In genomic region chr1:234978397-234979291, GRCh38 we compare ENCODE assay signal across 1 cellular context.
TF ChIP-seq lines count a peak whose summit lies in the region.

No MANE protein-coding gene starts in this region.

TF ChIP-seq in K562, 482 proteins besides CTCF, POLR2A, EP300 and RAD21 (continued from another document and continues in another):
- TF ChIP-seq, protein P1, sequence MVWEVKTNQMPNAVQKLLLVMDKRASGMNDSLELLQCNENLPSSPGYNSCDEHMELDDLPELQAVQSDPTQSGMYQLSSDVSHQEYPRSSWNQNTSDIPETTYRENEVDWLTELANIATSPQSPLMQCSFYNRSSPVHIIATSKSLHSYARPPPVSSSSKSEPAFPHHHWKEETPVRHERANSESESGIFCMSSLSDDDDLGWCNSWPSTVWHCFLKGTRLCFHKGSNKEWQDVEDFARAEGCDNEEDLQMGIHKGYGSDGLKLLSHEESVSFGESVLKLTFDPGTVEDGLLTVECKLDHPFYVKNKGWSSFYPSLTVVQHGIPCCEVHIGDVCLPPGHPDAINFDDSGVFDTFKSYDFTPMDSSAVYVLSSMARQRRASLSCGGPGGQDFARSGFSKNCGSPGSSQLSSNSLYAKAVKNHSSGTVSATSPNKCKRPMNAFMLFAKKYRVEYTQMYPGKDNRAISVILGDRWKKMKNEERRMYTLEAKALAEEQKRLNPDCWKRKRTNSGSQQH (CRISPR knock-in tag; IDR thresholded peaks at IDR 0.05): no peak
- TF ChIP-seq CREM (IDR thresholded peaks at IDR 0.05; ENCODE audit: low read depth): peak; percentile 88
- no peak for TF ChIP-seq SP2 (IDR thresholded peaks at IDR 0.05; ENCODE audit: extremely low read depth, low read depth, low read length, poor library complexity, severe bottlenecking)
- TF ChIP-seq BHLHE40 (IDR thresholded peaks at IDR 0.05; ENCODE audit: low read length): peak; percentile 69; the same call in 1 of the 2 replicates
- TF ChIP-seq ZNF668 (CRISPR knock-in tag; IDR thresholded peaks at IDR 0.05): no peak
- no peak for TF ChIP-seq CBFB (CRISPR knock-in tag; IDR thresholded peaks at IDR 0.05)
- no peak for TF ChIP-seq HIVEP1 (CRISPR knock-in tag; IDR thresholded peaks at IDR 0.05)
- TF ChIP-seq ETV1 (tag; conservative IDR thresholded peaks at IDR 0.05; ENCODE audit: low read depth): no peak
- no peak for TF ChIP-seq ZNF174 (CRISPR knock-in tag; IDR thresholded peaks at IDR 0.05)
- TF ChIP-seq ZNF592 (IDR thresholded peaks at IDR 0.05): peak; percentile 66; the same call in 1 of the 2 replicates
- TF ChIP-seq LEF1 (IDR thresholded peaks at IDR 0.05): peak; percentile 92
- TF ChIP-seq, protein P2, sequence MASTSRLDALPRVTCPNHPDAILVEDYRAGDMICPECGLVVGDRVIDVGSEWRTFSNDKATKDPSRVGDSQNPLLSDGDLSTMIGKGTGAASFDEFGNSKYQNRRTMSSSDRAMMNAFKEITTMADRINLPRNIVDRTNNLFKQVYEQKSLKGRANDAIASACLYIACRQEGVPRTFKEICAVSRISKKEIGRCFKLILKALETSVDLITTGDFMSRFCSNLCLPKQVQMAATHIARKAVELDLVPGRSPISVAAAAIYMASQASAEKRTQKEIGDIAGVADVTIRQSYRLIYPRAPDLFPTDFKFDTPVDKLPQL (IDR thresholded peaks at IDR 0.05; ENCODE audit: extremely low read depth, insufficient read length): no peak
- TF ChIP-seq SIRT6 (IDR thresholded peaks at IDR 0.05; ENCODE audit: low read depth, low read length): no peak
- no peak for TF ChIP-seq ZNF699 (CRISPR knock-in tag; IDR thresholded peaks at IDR 0.05; ENCODE audit: insufficient replicate concordance)
- TF ChIP-seq GABPB2 (CRISPR knock-in tag; conservative IDR thresholded peaks at IDR 0.05): no peak
- no peak for TF ChIP-seq WHSC1 (IDR thresholded peaks at IDR 0.05; ENCODE audit: low read length)
- TF ChIP-seq GTF2E2 (tag; IDR thresholded peaks at IDR 0.05): no peak
- TF ChIP-seq FOXJ2 (tag; IDR thresholded peaks at IDR 0.05): 0 out of 2 replicates have a peak, but pooled peaks have one; percentile 0
- 0 out of 2 replicates have a peak, but pooled peaks have one; percentile 28 for TF ChIP-seq DDX20 (tag; IDR thresholded peaks at IDR 0.05; ENCODE audit: low read depth)
- 0 out of 2 replicates have a peak, but pooled peaks have one; percentile 42 for TF ChIP-seq ATF4 (CRISPR knock-in tag; IDR thresholded peaks at IDR 0.05)
- TF ChIP-seq SP1 (CRISPR knock-in tag; IDR thresholded peaks at IDR 0.05): 0 out of 2 replicates have a peak, but pooled peaks have one; percentile 42
- peak; percentile 80 to 83 for TF ChIP-seq TRIM24 (IDR thresholded peaks at IDR 0.05)
- peak; percentile 87 for TF ChIP-seq ARID1B (IDR thresholded peaks at IDR 0.05)
- TF ChIP-seq, protein P3, sequence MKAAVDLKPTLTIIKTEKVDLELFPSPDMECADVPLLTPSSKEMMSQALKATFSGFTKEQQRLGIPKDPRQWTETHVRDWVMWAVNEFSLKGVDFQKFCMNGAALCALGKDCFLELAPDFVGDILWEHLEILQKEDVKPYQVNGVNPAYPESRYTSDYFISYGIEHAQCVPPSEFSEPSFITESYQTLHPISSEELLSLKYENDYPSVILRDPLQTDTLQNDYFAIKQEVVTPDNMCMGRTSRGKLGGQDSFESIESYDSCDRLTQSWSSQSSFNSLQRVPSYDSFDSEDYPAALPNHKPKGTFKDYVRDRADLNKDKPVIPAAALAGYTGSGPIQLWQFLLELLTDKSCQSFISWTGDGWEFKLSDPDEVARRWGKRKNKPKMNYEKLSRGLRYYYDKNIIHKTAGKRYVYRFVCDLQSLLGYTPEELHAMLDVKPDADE (conservative IDR thresholded peaks at IDR 0.05; ENCODE audit: control insufficient read depth, low read depth, low read length): peak; percentile 77
- TF ChIP-seq ZKSCAN1 (IDR thresholded peaks at IDR 0.05; ENCODE audit: low read depth, low read length): peak; percentile 68; the same call in 1 of the 2 replicates
- no peak for TF ChIP-seq RBM17 (IDR thresholded peaks at IDR 0.05; ENCODE audit: borderline replicate concordance, low read depth, low read length)
- TF ChIP-seq, protein P4, sequence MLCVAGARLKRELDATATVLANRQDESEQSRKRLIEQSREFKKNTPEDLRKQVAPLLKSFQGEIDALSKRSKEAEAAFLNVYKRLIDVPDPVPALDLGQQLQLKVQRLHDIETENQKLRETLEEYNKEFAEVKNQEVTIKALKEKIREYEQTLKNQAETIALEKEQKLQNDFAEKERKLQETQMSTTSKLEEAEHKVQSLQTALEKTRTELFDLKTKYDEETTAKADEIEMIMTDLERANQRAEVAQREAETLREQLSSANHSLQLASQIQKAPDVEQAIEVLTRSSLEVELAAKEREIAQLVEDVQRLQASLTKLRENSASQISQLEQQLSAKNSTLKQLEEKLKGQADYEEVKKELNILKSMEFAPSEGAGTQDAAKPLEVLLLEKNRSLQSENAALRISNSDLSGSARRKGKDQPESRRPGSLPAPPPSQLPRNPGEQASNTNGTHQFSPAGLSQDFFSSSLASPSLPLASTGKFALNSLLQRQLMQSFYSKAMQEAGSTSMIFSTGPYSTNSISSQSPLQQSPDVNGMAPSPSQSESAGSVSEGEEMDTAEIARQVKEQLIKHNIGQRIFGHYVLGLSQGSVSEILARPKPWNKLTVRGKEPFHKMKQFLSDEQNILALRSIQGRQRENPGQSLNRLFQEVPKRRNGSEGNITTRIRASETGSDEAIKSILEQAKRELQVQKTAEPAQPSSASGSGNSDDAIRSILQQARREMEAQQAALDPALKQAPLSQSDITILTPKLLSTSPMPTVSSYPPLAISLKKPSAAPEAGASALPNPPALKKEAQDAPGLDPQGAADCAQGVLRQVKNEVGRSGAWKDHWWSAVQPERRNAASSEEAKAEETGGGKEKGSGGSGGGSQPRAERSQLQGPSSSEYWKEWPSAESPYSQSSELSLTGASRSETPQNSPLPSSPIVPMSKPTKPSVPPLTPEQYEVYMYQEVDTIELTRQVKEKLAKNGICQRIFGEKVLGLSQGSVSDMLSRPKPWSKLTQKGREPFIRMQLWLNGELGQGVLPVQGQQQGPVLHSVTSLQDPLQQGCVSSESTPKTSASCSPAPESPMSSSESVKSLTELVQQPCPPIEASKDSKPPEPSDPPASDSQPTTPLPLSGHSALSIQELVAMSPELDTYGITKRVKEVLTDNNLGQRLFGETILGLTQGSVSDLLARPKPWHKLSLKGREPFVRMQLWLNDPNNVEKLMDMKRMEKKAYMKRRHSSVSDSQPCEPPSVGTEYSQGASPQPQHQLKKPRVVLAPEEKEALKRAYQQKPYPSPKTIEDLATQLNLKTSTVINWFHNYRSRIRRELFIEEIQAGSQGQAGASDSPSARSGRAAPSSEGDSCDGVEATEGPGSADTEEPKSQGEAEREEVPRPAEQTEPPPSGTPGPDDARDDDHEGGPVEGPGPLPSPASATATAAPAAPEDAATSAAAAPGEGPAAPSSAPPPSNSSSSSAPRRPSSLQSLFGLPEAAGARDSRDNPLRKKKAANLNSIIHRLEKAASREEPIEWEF (CRISPR knock-in tag; IDR thresholded peaks at IDR 0.05): peak; percentile 88
- peak; percentile 29; the same call in 1 of the 2 replicates for TF ChIP-seq RNF2 (IDR thresholded peaks at IDR 0.05)
- TF ChIP-seq SNRNP70 (optimal IDR thresholded peaks at IDR 0.05; ENCODE audit: low read depth, low read length): no peak
- peak; percentile 52; the same call in 1 of the 2 replicates for TF ChIP-seq MBD2 (IDR thresholded peaks at IDR 0.05; ENCODE audit: borderline replicate concordance, low read depth)
- TF ChIP-seq TBL1XR1 (IDR thresholded peaks at IDR 0.05; ENCODE audit: low read length in 2 of 2): peak in 1 of 2 experiments; percentile 78; a peak in 2 of 4 replicates
- TF ChIP-seq ZMIZ1 (IDR thresholded peaks at IDR 0.05; ENCODE audit: low read depth in 2 of 2, low read length in 2 of 2): peak in 1 of 2 experiments; percentile 77; a peak in 1 of 4 replicates
- TF ChIP-seq TAF9B (IDR thresholded peaks at IDR 0.05; ENCODE audit: partially characterized antibody): peak; percentile 90
- TF ChIP-seq CEBPG (CRISPR knock-in tag; IDR thresholded peaks at IDR 0.05): no peak
- peak in 1 of 2 experiments; percentile 32; a peak in 2 of 4 replicates for TF ChIP-seq CEBPG (tag; conservative IDR thresholded peaks at IDR 0.05 in 1 of 2, IDR thresholded peaks at IDR 0.05 in 1 of 2)
- TF ChIP-seq ZNF76 (CRISPR knock-in tag; IDR thresholded peaks at IDR 0.05; ENCODE audit: borderline replicate concordance): 0 out of 2 replicates have a peak, but pooled peaks have one; percentile 15
- TF ChIP-seq CBFA2T2 (conservative IDR thresholded peaks at IDR 0.05): peak; percentile 96
- no peak for TF ChIP-seq TGIF2 (CRISPR knock-in tag; IDR thresholded peaks at IDR 0.05)
- TF ChIP-seq SMAD1 (IDR thresholded peaks at IDR 0.05; ENCODE audit: low read depth, low read length, partially characterized antibody): peak; percentile 53
